Comparison of ENCODE assay signal across 17 cellular contexts in the genomic region with DNA sequence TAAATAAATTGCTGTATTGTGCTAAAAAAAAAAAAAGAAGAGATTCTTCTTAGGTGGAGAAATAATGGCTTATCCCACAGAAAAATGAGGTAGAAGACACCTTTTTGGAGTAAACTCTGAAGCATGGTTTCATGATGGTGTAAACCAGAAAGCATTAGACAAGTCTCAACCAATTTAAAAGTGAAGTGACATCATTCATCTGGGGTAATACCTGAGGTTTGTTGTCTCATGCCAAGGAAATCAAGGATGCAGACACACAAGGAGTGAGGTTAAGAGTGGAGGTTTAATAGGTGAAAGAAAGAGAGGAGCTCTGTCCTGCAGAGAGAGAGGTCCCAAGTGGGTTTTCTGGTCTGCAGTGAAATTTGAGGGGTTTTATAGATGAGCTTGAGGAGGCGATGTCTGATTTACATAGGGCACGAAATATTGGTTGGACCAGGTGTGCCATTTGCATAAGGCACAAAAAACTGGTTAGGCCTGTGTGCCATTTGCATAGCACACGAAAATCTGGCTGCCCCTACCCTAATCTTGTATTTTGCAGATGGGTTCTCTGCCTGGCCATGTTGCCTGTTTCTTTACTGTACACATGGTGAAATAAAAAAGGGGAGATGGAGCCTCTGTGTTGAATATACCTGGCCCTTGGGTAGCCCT. TPM values are rescaled to one million over a fixed set of nuclear protein-coding genes. Genes with fewer than 3 reads are reported as not detected.
DNase-seq lines count a peak whose midpoint lies in the region; ATAC-seq and TF ChIP-seq lines count a peak whose summit lies in the region.
"Had no signal": no experiment of that assay in that cellular context is flagged by ENCODE, and none has a peak within 500 bp of the region (broad histone marks: within the 10 kb centered on the region; RNA-seq: fewer than 3 reads in every experiment).

No MANE protein-coding gene starts in this region.

- H3K27ac ChIP-seq in Karpas-422 (ENCODE audit: low read length) (no peak overlapping the region), mammary epithelial cell (ENCODE audit: insufficient read depth, low read depth, low read length) (peak overlapping the region; percentile 69), smooth muscle cell (ENCODE audit: low read depth) (peak overlapping the region; percentile 78)
- H3K27ac ChIP-seq in CD8-positive, alpha-beta memory T cell (ENCODE audit: low read depth, low read length) = no peak overlapping the region
- H3K27ac ChIP-seq: C4-2B had no signal

- H3K79me2 ChIP-seq in Karpas-422 (ENCODE audit: low read length) = no peaks in the 10 kb centered on the region
- H3K79me2 ChIP-seq in mammary epithelial cell (ENCODE audit: insufficient read depth, low read length) = no peaks in the 10 kb centered on the region
- no peaks in the 10 kb centered on the region for H3K79me2 ChIP-seq in smooth muscle cell (ENCODE audit: low read depth)

- WGBS in mammary epithelial cell (ENCODE audit: low coverage, missing lambda C conversion rate) = 83% methylated on average over 3 of the region's 3 CpGs
- WGBS in smooth muscle cell (ENCODE audit: low lambda C conversion rate) = 83% methylated on average over 3 of the region's 3 CpGs

- H3K9ac ChIP-seq in Karpas-422 (ENCODE audit: low read length) = no peak overlapping the region
- no peak overlapping the region for H3K9ac ChIP-seq in mammary epithelial cell (ENCODE audit: insufficient read depth, low read length)
- H3K9ac ChIP-seq in smooth muscle cell (ENCODE audit: low read depth) = peak overlapping the region; percentile 22

- TSS peak; percentile 66 for BruUV-seq in mammary epithelial cell (replicated peaks; lab: Mats Ljungman, UMichigan)

- peak; percentile 64 for DNase-seq in Karpas-422
- peak; percentile 34 for DNase-seq in NCI-H2081 treated with DMSO at 0.1 percent for 48 hours (lab: John Stamatoyannopoulos, UW)
- peak; percentile 92 for DNase-seq in mammary epithelial cell
- no peak for DNase-seq in smooth muscle cell (lab: John Stamatoyannopoulos, UW; ENCODE audit: unreplicated experiment)
- no peak for DNase-seq in CD8-positive, alpha-beta memory T cell
- DNase-seq in activated CD4-positive, alpha-beta T cell treated with anti-CD3 and anti-CD28 coated beads, Interleukin-2, amount 50 U/mL, for 4 hours = no peak
- DNase-seq: COR-L47, NCI-H1694 treated with DMSO at 0.1 percent for 48 hours, NCI-H2171, NCI-H446, OCI-M1, RPMI8226, T-helper 2 cell had no signal

- H3K36me3 ChIP-seq in Karpas-422 (ENCODE audit: insufficient read depth, low read length) (no peaks in the 10 kb centered on the region), mammary epithelial cell (ENCODE audit: insufficient read depth, low read length) (no peaks in the 10 kb centered on the region), smooth muscle cell (ENCODE audit: low read depth) (no peaks in the 10 kb centered on the region)
- H3K36me3 ChIP-seq in CD8-positive, alpha-beta memory T cell (ENCODE audit: insufficient read depth, low read length) = no peaks in the 10 kb centered on the region

- CTCF ChIA-PET in mammary epithelial cell (lab: Charles Lee; ENCODE audit: low non-redundant PET) = no interaction called here
- CTCF ChIA-PET in CD8-positive, alpha-beta memory T cell (lab: Charles Lee) = interaction anchor here (1.3 to 3.5 kb wide), 2 partner anchors 55 to 383 kb away, joined by 3 to 25 read pairs; partner anchors contain the start of gene OCIAD2

- H4K20me1 ChIP-seq in Karpas-422 (ENCODE audit: insufficient read depth, low read depth, low read length) = no peaks in the 10 kb centered on the region
- no peaks in the 10 kb centered on the region for H4K20me1 ChIP-seq in mammary epithelial cell (ENCODE audit: insufficient read depth, low read length)
- H4K20me1 ChIP-seq in smooth muscle cell (ENCODE audit: low read depth) = no peaks in the 10 kb centered on the region

- no peaks in the 10 kb centered on the region for H3K9me3 ChIP-seq in Karpas-422 (ENCODE audit: low read length)
- H3K9me3 ChIP-seq in mammary epithelial cell (replicated peaks; ENCODE audit: insufficient read depth, low read length) = no peaks in the 10 kb centered on the region
- H3K9me3 ChIP-seq in smooth muscle cell (replicated peaks; ENCODE audit: low read depth) = no peaks in the 10 kb centered on the region
- no peaks in the 10 kb centered on the region for H3K9me3 ChIP-seq in CD8-positive, alpha-beta memory T cell (ENCODE audit: low read length)

- H3K4me1 Mint-ChIP-seq in CD8-positive, alpha-beta memory T cell = peaks cover 0 to 3% (median 0%) of the 10 kb centered on the region in 3 donors

- H2AFZ ChIP-seq in Karpas-422 (ENCODE audit: low read length) (no peak overlapping the region), mammary epithelial cell (ENCODE audit: low read depth, low read length) (no peak overlapping the region), smooth muscle cell (ENCODE audit: low read depth) (no peak overlapping the region)

- H3K4me1 ChIP-seq in Karpas-422 (ENCODE audit: low read length) (peaks cover 37% of the 10 kb centered on the region), mammary epithelial cell (ENCODE audit: insufficient read depth, low read length) (peaks cover 17% of the 10 kb centered on the region), smooth muscle cell (ENCODE audit: low read depth) (no peaks in the 10 kb centered on the region)
- H3K4me1 ChIP-seq in CD8-positive, alpha-beta memory T cell (ENCODE audit: insufficient read depth, low read length) = no peaks in the 10 kb centered on the region

- H3K9me2 ChIP-seq in Karpas-422 (replicated peaks; ENCODE audit: insufficient read depth, low read length) = no peaks in the 10 kb centered on the region

- no peaks in the 10 kb centered on the region for H3K27me3 ChIP-seq in Karpas-422 (ENCODE audit: low read length)
- H3K27me3 ChIP-seq in mammary epithelial cell (ENCODE audit: insufficient read depth, low read length) = no peaks in the 10 kb centered on the region
- no peaks in the 10 kb centered on the region for H3K27me3 ChIP-seq in smooth muscle cell (ENCODE audit: low read depth)
- no peaks in the 10 kb centered on the region for H3K27me3 ChIP-seq in CD8-positive, alpha-beta memory T cell (ENCODE audit: insufficient read depth, low read length, poor library complexity, severe bottlenecking)

- no peak overlapping the region for H3K27ac Mint-ChIP-seq in CD8-positive, alpha-beta memory T cell

- no peaks in the 10 kb centered on the region for H3K36me3 Mint-ChIP-seq in CD8-positive, alpha-beta memory T cell

- in situ Hi-C loops in mammary epithelial cell (cut with MboI; ENCODE audit: low sequenced_read_pairs in 2 of 2) = loop anchor here in 1 of 2 donors (10.0 to 25.0 kb wide), 2 partner anchors 56 to 174 kb away; partner anchors contain the start of genes FRYL and OCIAD2

- POLR2A ChIA-PET in CD8-positive, alpha-beta memory T cell (lab: Charles Lee) = no interaction called here

- no peaks in the 10 kb centered on the region for H3K9me3 Mint-ChIP-seq in CD8-positive, alpha-beta memory T cell

- TF ChIP-seq CTCF in mammary epithelial cell (conservative IDR thresholded peaks at IDR 0.05 in 1 of 2, IDR thresholded peaks at IDR 0.05 in 1 of 2; ENCODE audit: extremely low read depth in 1 of 2, insufficient read depth in 1 of 2, low read depth in 1 of 2, low read length in 2 of 2) = no peak
- no peak for TF ChIP-seq CTCF in smooth muscle cell (IDR thresholded peaks at IDR 0.05; ENCODE audit: borderline replicate concordance, insufficient read depth, poor library complexity, severe bottlenecking)

- intact Hi-C loops in mammary epithelial cell (cut with micrococcal nuclease) = loop anchor here (2.0 to 10.0 kb wide), 3 partner anchors 130 to 616 kb away; partner anchors contain the start of genes OCIAD1 and SLAIN2

- dilution Hi-C loops in mammary epithelial cell (cut with HindIII; ENCODE audit: low sequenced_read_pairs) = no loop called here

- peak overlapping the region; percentile 23 for H3K4me2 ChIP-seq in Karpas-422 (ENCODE audit: low read depth, low read length, poor library complexity, severe bottlenecking)
- peak overlapping the region; percentile 7 for H3K4me2 ChIP-seq in mammary epithelial cell (ENCODE audit: insufficient read depth, low read depth, low read length)
- no peak overlapping the region for H3K4me2 ChIP-seq in smooth muscle cell

- H3K4me3 ChIP-seq in Karpas-422 (ENCODE audit: low read length) = no peak overlapping the region
- H3K4me3 ChIP-seq in mammary epithelial cell (replicated peaks in 1 of 3; ENCODE audit: insufficient read depth in 1 of 3, low read depth in 2 of 3, low read length in 3 of 3) = no peak overlapping the region
- H3K4me3 ChIP-seq in smooth muscle cell = no peak overlapping the region
- H3K4me3 ChIP-seq in CD8-positive, alpha-beta memory T cell (ENCODE audit: low read length) = no peak overlapping the region
- H3K4me3 ChIP-seq: K562 had no signal

- no peak for ATAC-seq in GM18909 (IDR thresholded peaks at IDR 0.05; ENCODE audit: poor library complexity, unreplicated experiment)
- ATAC-seq: K562 had no signal

- H3F3A ChIP-seq in smooth muscle cell (ENCODE audit: low read depth) = no peaks in the 10 kb centered on the region

- no peak overlapping the region for H3K4me3 Mint-ChIP-seq in CD8-positive, alpha-beta memory T cell

- H3K27me3 Mint-ChIP-seq in CD8-positive, alpha-beta memory T cell = peaks cover 1 to 7% of the 10 kb centered on the region in 2 donors

RNA-seq across cellular contexts. Expression of gene CWH43, which starts 25.0 kb away (rescaled TPM):
- total RNA-seq in Karpas-422 (2014; rRNA removed; shearing (Covaris generic); ENCODE audit: low replicate concordance) = not detected in 2 replicates
- total RNA-seq in mammary epithelial cell (1 to 10 TPM in 1 of 2 donors, under 1 TPM in 1; 0.50 to 1.5 TPM), smooth muscle cell (2.1 and 7.2 TPM in 2 replicates)
- polyA plus RNA-seq in mammary epithelial cell (0.61 TPM), smooth muscle cell (0.50 and 0.83 TPM in 2 replicates)
- not detected for polyA minus RNA-seq in mammary epithelial cell
- total RNA-seq in CD8-positive, alpha-beta memory T cell = not detected
- polyA plus RNA-seq in CD8-positive, alpha-beta memory T cell = not detected
- total RNA-seq: H1, K562 had no signal
- polyA plus RNA-seq: H1, K562 had no signal

RNA-seq across cellular contexts. Expression of gene OCIAD2, which starts 54.5 kb away (rescaled TPM):
- 68.1 and 149 TPM in 2 replicates for total RNA-seq in Karpas-422 (2014; rRNA removed; shearing (Covaris generic); ENCODE audit: low replicate concordance)
- 100 to 1,000 TPM in 1 of 2 donors, 10 to 100 TPM in 1; 19.2 to 138 TPM for total RNA-seq in mammary epithelial cell
- polyA plus RNA-seq in mammary epithelial cell = 203 TPM
- polyA minus RNA-seq in mammary epithelial cell = 38.5 TPM
- total RNA-seq in smooth muscle cell = 30.4 and 33.0 TPM in 2 replicates
- polyA plus RNA-seq in smooth muscle cell = 45.1 and 104 TPM in 2 replicates
- 10 to 100 TPM; 55.7 to 60.0 TPM for total RNA-seq in CD8-positive, alpha-beta memory T cell
- polyA plus RNA-seq in CD8-positive, alpha-beta memory T cell = 184 TPM

Comparison
In these comparisons a context has a peak if more than half of its experiments do, and no peak if none do; other contexts are left out.
1. DNase-seq: peak in Karpas-422 (single experiment), NCI-H2081 treated with DMSO at 0.1 percent for 48 hours (single experiment) and mammary epithelial cell (single experiment); none in smooth muscle cell (single experiment), CD8-positive, alpha-beta memory T cell (0 of 5) and activated CD4-positive, alpha-beta T cell treated with anti-CD3 and anti-CD28 coated beads, Interleukin-2, amount 50 U/mL, for 4 hours (0 of 2).
2. H3K27ac ChIP-seq: peak in mammary epithelial cell (single experiment) and smooth muscle cell (single experiment); none in Karpas-422 (single experiment) and CD8-positive, alpha-beta memory T cell (single experiment).